7 cellular contexts compared by ENCODE assay signal in genomic region chr4:145956288-145956890, GRCh38. TPM values are rescaled to one million over a fixed set of nuclear protein-coding genes. Genes with fewer than 3 reads are reported as not detected.
DNase-seq lines count a peak whose midpoint lies in the region; ATAC-seq and TF ChIP-seq lines count a peak whose summit lies in the region.

No MANE protein-coding gene starts in this region.

- no peaks in the 10 kb centered on the region for H3K4me1 Mint-ChIP-seq in activated CD8-positive, alpha-beta T cell treated with anti-CD3 and anti-CD28 coated beads, Interleukin-2, amount 10 ng/mL, durations not matched to agents 7 days and 5 days (ENCODE audit: low read depth)

- CTCF ChIA-PET in activated CD8-positive, alpha-beta T cell treated with anti-CD3 and anti-CD28 coated beads, Interleukin-2, amount 10 ng/mL, durations not matched to agents 7 days and 5 days (lab: Charles Lee), result interaction anchor here (0.7 to 2.4 kb wide), 6 partner anchors 11 to 371 kb away, joined by 3 to 15 read pairs (median 3); no protein-coding TSS in a partner anchor

- H3K4me3 ChIP-seq in DND-41 (ENCODE audit: low read depth in 1 of 2, low read length in 2 of 2) (no peak overlapping the region), NB4 (ENCODE audit: low read depth, low read length) (no peak overlapping the region), hepatocyte (no peak overlapping the region)

- no peak overlapping the region for H3K4me3 Mint-ChIP-seq in activated CD8-positive, alpha-beta T cell treated with anti-CD3 and anti-CD28 coated beads, Interleukin-2, amount 10 ng/mL, durations not matched to agents 7 days and 5 days

- H3K79me2 ChIP-seq in DND-41 (ENCODE audit: insufficient read depth, low read length) (no peaks in the 10 kb centered on the region), hepatocyte (no peaks in the 10 kb centered on the region)

- H4K20me1 ChIP-seq in DND-41 (ENCODE audit: insufficient read depth, low read length), result 0 out of 2 replicates have a peak, but pooled peaks cover 3% of the 10 kb centered on the region
- no peaks in the 10 kb centered on the region for H4K20me1 ChIP-seq in hepatocyte (ENCODE audit: insufficient read depth, poor library complexity, severe bottlenecking)

- no peak overlapping the region for H3K9ac ChIP-seq in DND-41 (ENCODE audit: low read depth, low read length)

- DNase-seq in DND-41 (peak; percentile 34), NB4 (ENCODE audit: low read depth) (peak; percentile 38), hepatocyte (ENCODE audit: low spot score) (peak; percentile 64)
- peak; percentile 51 for DNase-seq in activated CD8-positive, alpha-beta T cell treated with anti-CD3 and anti-CD28 coated beads, Interleukin-2, amount 10 ng/mL, durations not matched to agents 7 days and 5 days
- peak; percentile 7 for DNase-seq in stimulated activated CD4-positive, alpha-beta T cell treated with anti-CD3 and anti-CD28 coated beads, Interleukin-4, amount 100 ng/mL, for 1 hour

- no peak for TF ChIP-seq POLR2A in NB4 (IDR thresholded peaks at IDR 0.05; ENCODE audit: extremely low read depth, insufficient read length)

- TF ChIP-seq CTCF in DND-41 (IDR thresholded peaks at IDR 0.05; ENCODE audit: borderline replicate concordance, extremely low read depth, low read length, poor library complexity, severe bottlenecking) (peak; percentile 79), NB4 (IDR thresholded peaks at IDR 0.05; ENCODE audit: low read depth, low read length) (peak; percentile 78), hepatocyte (IDR thresholded peaks at IDR 0.05; ENCODE audit: poor library complexity) (peak; percentile 66)

- H3K4me1 ChIP-seq in DND-41 (ENCODE audit: insufficient read depth, low read length), result no peaks in the 10 kb centered on the region
- H3K4me1 ChIP-seq in hepatocyte (ENCODE audit: insufficient read depth), result no peaks in the 10 kb centered on the region

- no peaks in the 10 kb centered on the region for H3K27me3 ChIP-seq in DND-41 (ENCODE audit: insufficient read depth, low read length, poor library complexity)
- no peaks in the 10 kb centered on the region for H3K27me3 ChIP-seq in hepatocyte

- no peak overlapping the region for H3K27ac Mint-ChIP-seq in activated CD8-positive, alpha-beta T cell treated with anti-CD3 and anti-CD28 coated beads, Interleukin-2, amount 10 ng/mL, durations not matched to agents 7 days and 5 days

- H3K4me2 ChIP-seq in DND-41 (ENCODE audit: insufficient read depth, low read length) (no peak overlapping the region), hepatocyte (no peak overlapping the region)

- ATAC-seq in DND-41 (ENCODE audit: insufficient read depth, low read depth), result peak; percentile 66; the same call in 2 of the 3 replicates
- peak; percentile 73 for ATAC-seq in GM19395 (IDR thresholded peaks at IDR 0.05; ENCODE audit: unreplicated experiment)
- ATAC-seq in activated CD8-positive, alpha-beta T cell treated with anti-CD3 and anti-CD28 coated beads, Interleukin-2, amount 10 ng/mL, durations not matched to agents 7 days and 5 days, result peak; percentile 57
- no peak for ATAC-seq in GM18870 (IDR thresholded peaks at IDR 0.05; ENCODE audit: unreplicated experiment)

- H2AFZ ChIP-seq in DND-41 (ENCODE audit: low read depth, low read length), result no peak overlapping the region
- H2AFZ ChIP-seq in hepatocyte, result no peak overlapping the region

- H3K36me3 Mint-ChIP-seq in activated CD8-positive, alpha-beta T cell treated with anti-CD3 and anti-CD28 coated beads, Interleukin-2, amount 10 ng/mL, durations not matched to agents 7 days and 5 days (ENCODE audit: low read depth), result no peaks in the 10 kb centered on the region

- no peaks in the 10 kb centered on the region for H3K9me3 Mint-ChIP-seq in activated CD8-positive, alpha-beta T cell treated with anti-CD3 and anti-CD28 coated beads, Interleukin-2, amount 10 ng/mL, durations not matched to agents 7 days and 5 days (ENCODE audit: insufficient read depth)

- H3K9me3 ChIP-seq in DND-41 (ENCODE audit: insufficient read depth, low read length, severe bottlenecking) (no peaks in the 10 kb centered on the region), hepatocyte (ENCODE audit: low read depth) (no peaks in the 10 kb centered on the region)

- WGBS in hepatocyte (ENCODE audit: low lambda C conversion rate, missing lambda C conversion rate), result 48% methylated on average over 3 of the region's 3 CpGs

- H3K27me3 Mint-ChIP-seq in activated CD8-positive, alpha-beta T cell treated with anti-CD3 and anti-CD28 coated beads, Interleukin-2, amount 10 ng/mL, durations not matched to agents 7 days and 5 days (ENCODE audit: low read depth), result peaks cover 9% of the 10 kb centered on the region

- POLR2A ChIA-PET in activated CD8-positive, alpha-beta T cell treated with anti-CD3 and anti-CD28 coated beads, Interleukin-2, amount 10 ng/mL, durations not matched to agents 7 days and 5 days (lab: Charles Lee), result no interaction called here

- H3K27ac ChIP-seq in DND-41 (ENCODE audit: low read length), result no peak overlapping the region
- H3K27ac ChIP-seq in hepatocyte, result no peak overlapping the region

- no peaks in the 10 kb centered on the region for H3K9me2 ChIP-seq in hepatocyte (replicated peaks; ENCODE audit: insufficient read depth)

- H3K36me3 ChIP-seq in DND-41 (ENCODE audit: insufficient read depth, low read length), result no peaks in the 10 kb centered on the region
- H3K36me3 ChIP-seq in hepatocyte (replicated peaks; ENCODE audit: insufficient read depth, low read depth), result no peaks in the 10 kb centered on the region

RNA-seq across cellular contexts. Expression of gene ZNF827, which starts 17.8 kb away (rescaled TPM):
- total RNA-seq in activated CD8-positive, alpha-beta T cell treated with anti-CD3 and anti-CD28 coated beads, Interleukin-2, amount 10 ng/mL, durations not matched to agents 7 days and 5 days, result 10 to 100 TPM; 13.6 to 14.8 TPM
- total RNA-seq in hepatocyte, result 14.9 and 17.5 TPM in 2 replicates
- 7.8 and 12.2 TPM in 2 replicates for polyA plus RNA-seq in hepatocyte

Comparison
In these comparisons a context has a peak if more than half of its experiments do, and no peak if none do; other contexts are left out.
1. DNase-seq: peak in every context shown above with its lines; median percentile 64 in hepatocyte; 51 in activated CD8-positive, alpha-beta T cell treated with anti-CD3 and anti-CD28 coated beads, Interleukin-2, amount 10 ng/mL, durations not matched to agents 7 days and 5 days; 38 in NB4; 34 in DND-41; 7 in stimulated activated CD4-positive, alpha-beta T cell treated with anti-CD3 and anti-CD28 coated beads, Interleukin-4, amount 100 ng/mL, for 1 hour.